ENCODE assay signal across 17 cellular contexts in the genomic region with DNA sequence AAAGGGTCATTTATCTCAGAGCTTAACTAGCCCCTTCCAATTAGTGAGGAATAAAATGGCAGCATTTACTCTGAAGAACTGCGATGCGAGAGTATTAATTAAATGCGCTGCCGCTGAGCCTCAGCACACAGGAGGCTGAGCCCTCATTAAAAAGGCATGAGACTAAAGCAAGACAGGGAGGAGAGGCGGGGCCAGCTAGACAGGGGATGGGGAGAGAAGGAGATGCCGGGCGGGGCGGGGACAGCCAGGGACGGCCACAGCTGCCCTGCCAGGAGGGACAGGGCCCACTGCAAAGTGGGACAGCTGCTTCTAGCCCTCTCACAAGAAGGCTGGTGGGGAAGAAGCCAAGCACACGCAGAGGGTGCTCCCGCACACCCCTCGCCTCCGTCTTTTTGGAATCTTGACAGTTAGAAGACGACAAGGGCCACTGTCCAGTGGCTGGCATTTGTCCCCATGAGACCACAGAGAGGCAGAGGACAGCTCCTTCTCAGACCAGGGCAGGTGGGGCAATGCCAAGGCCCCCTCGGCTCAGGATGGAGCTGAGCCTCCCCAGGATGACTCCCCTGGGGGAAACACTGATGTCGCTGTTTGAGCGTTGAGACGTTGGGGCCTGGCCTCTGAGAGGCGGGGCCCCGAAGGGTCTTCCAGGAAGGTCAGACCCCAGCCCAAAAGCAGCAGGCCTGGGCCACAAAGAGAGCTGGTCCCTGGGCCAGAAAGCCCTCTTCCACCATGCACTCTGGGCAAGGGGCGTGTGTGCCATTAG. TPM values are rescaled to one million over a fixed set of nuclear protein-coding genes. Genes with fewer than 3 reads are reported as not detected.
A peak's percentile ranks its signal among the peaks of the same experiment; 100 is the strongest.
DNase-seq lines count a peak whose midpoint lies in the region; ATAC-seq lines count a peak whose summit lies in the region.
"Had no signal": no experiment of that assay in that cellular context is flagged by ENCODE, and none has a peak within 500 bp of the region (broad histone marks: within the 10 kb centered on the region; RNA-seq: fewer than 3 reads in every experiment).

No MANE protein-coding gene starts in this region.

- no peaks in the 10 kb centered on the region for H3K9me3 Mint-ChIP-seq in activated T-cell treated with anti-CD3 and anti-CD28 coated beads, Interleukin-2, amount 50 U/mL, for 24 hours
- no peaks in the 10 kb centered on the region for H3K9me3 Mint-ChIP-seq in activated naive CD4-positive, alpha-beta T cell treated with anti-CD3 and anti-CD28 coated beads, Interleukin-2, amount 50 U/mL, for 72 hours
- H3K9me3 Mint-ChIP-seq: activated CD4-positive, alpha-beta memory T cell treated with anti-CD3 and anti-CD28 coated beads for 36 hours had no signal

- no peak overlapping the region for H3K27ac ChIP-seq in right cardiac atrium (ENCODE audit: low read length)
- H3K27ac ChIP-seq: BLaER1 treated with 17β-estradiol and CSF1 and Interleukin-3, amounts not matched to agents 10 nM and 100 nM; PC-9 had no signal

- peaks cover 2% of the 10 kb centered on the region for H3K4me1 ChIP-seq in right cardiac atrium (ENCODE audit: control insufficient read depth, insufficient read depth, low read length)

- H3K36me3 Mint-ChIP-seq in activated T-cell treated with anti-CD3 and anti-CD28 coated beads, Interleukin-2, amount 50 U/mL, for 24 hours (ENCODE audit: low read depth): no peaks in the 10 kb centered on the region
- no peaks in the 10 kb centered on the region for H3K36me3 Mint-ChIP-seq in activated naive CD4-positive, alpha-beta T cell treated with anti-CD3 and anti-CD28 coated beads, Interleukin-2, amount 50 U/mL, for 72 hours
- H3K36me3 Mint-ChIP-seq: activated CD4-positive, alpha-beta memory T cell treated with anti-CD3 and anti-CD28 coated beads for 36 hours had no signal

- DNase-seq in D341Med (ENCODE audit: low spot score) (peak; percentile 79), NCI-H524 treated with DMSO at 0.1 percent for 48 hours (lab: John Stamatoyannopoulos, UW) (peak; percentile 33), right cardiac atrium (peak; percentile 38 to 77 (median 76)), retina (peak; percentile 85)
- DNase-seq in activated T-cell treated with anti-CD3 and anti-CD28 coated beads, Interleukin-2, amount 50 U/mL, for 24 hours: no peak
- DNase-seq in activated naive CD4-positive, alpha-beta T cell treated with anti-CD3 and anti-CD28 coated beads, Interleukin-2, amount 50 U/mL, for 72 hours (ENCODE audit: low spot score in 2 of 2): no peak
- DNase-seq: activated CD4-positive, alpha-beta memory T cell treated with anti-CD3 and anti-CD28 coated beads for 36 hours; central memory CD4-positive, alpha-beta T cell; DMS53; effector memory CD4-positive, alpha-beta T cell; H9; NCI-H1694 treated with DMSO at 0.1 percent for 48 hours; NCI-H446 treated with DMSO at 0.1 percent for 48 hours; PC-9; stimulated activated CD4-positive, alpha-beta T cell treated with anti-CD3 and anti-CD28 coated beads, Interleukin-4, amount 100 ng/mL, for 1 hour had no signal

- H3K4me3 ChIP-seq in right cardiac atrium (ENCODE audit: low read length): no peak overlapping the region
- H3K4me3 ChIP-seq: BLaER1 treated with 17β-estradiol and CSF1 and Interleukin-3, amounts not matched to agents 10 nM and 100 nM; PC-9 had no signal

- no peaks in the 10 kb centered on the region for H3K4me1 Mint-ChIP-seq in activated T-cell treated with anti-CD3 and anti-CD28 coated beads, Interleukin-2, amount 50 U/mL, for 24 hours (ENCODE audit: low read depth)

- H3K27me3 ChIP-seq in right cardiac atrium (ENCODE audit: control insufficient read depth, insufficient read depth): no peaks in the 10 kb centered on the region

- H3K27ac Mint-ChIP-seq in activated T-cell treated with anti-CD3 and anti-CD28 coated beads, Interleukin-2, amount 50 U/mL, for 24 hours: no peak overlapping the region
- H3K27ac Mint-ChIP-seq in activated naive CD4-positive, alpha-beta T cell treated with anti-CD3 and anti-CD28 coated beads, Interleukin-2, amount 50 U/mL, for 72 hours: no peak overlapping the region
- H3K27ac Mint-ChIP-seq: activated CD4-positive, alpha-beta memory T cell treated with anti-CD3 and anti-CD28 coated beads for 36 hours had no signal

- H3K27me3 Mint-ChIP-seq in activated T-cell treated with anti-CD3 and anti-CD28 coated beads, Interleukin-2, amount 50 U/mL, for 24 hours: peaks cover 2% of the 10 kb centered on the region
- H3K27me3 Mint-ChIP-seq: activated CD4-positive, alpha-beta memory T cell treated with anti-CD3 and anti-CD28 coated beads for 36 hours had no signal

- ATAC-seq in right cardiac atrium (no peak), GM21717 (IDR thresholded peaks at IDR 0.05; ENCODE audit: unreplicated experiment) (no peak)
- no peak for ATAC-seq in activated naive CD4-positive, alpha-beta T cell treated with anti-CD3 and anti-CD28 coated beads, Interleukin-2, amount 50 U/mL, for 72 hours

- no peaks in the 10 kb centered on the region for H3K9me3 ChIP-seq in right cardiac atrium (ENCODE audit: control insufficient read depth, low read length)

- WGBS in right cardiac atrium: 56% methylated on average over 21 of the region's 21 CpGs

- intact Hi-C loops in right cardiac atrium (cut with DNase I): no loop called here

- H3K4me3 Mint-ChIP-seq in activated T-cell treated with anti-CD3 and anti-CD28 coated beads, Interleukin-2, amount 50 U/mL, for 24 hours: no peak overlapping the region
- H3K4me3 Mint-ChIP-seq: activated CD4-positive, alpha-beta memory T cell treated with anti-CD3 and anti-CD28 coated beads for 36 hours; H9 had no signal

RNA-seq across cellular contexts. Expression of gene ADAMTS2, which starts 26.9 kb away (rescaled TPM):
- total RNA-seq in right cardiac atrium: 10 to 100 TPM; 11.9 to 23.2 (median 18.0) TPM
- 7.0 TPM for polyA plus RNA-seq in right cardiac atrium
- not detected for total RNA-seq in activated naive CD4-positive, alpha-beta T cell treated with anti-CD3 and anti-CD28 coated beads, Interleukin-2, amount 50 U/mL, for 72 hours
- total RNA-seq: activated CD4-positive, alpha-beta memory T cell treated with anti-CD3 and anti-CD28 coated beads for 36 hours; PC-9 had no signal

Comparison
In these comparisons a context has a peak if more than half of its experiments do, and no peak if none do; other contexts are left out.
1. DNase-seq: peak in D341Med (single experiment), NCI-H524 treated with DMSO at 0.1 percent for 48 hours (single experiment), right cardiac atrium (3 of 3) and retina (single experiment); none in activated T-cell treated with anti-CD3 and anti-CD28 coated beads, Interleukin-2, amount 50 U/mL, for 24 hours (single experiment) and activated naive CD4-positive, alpha-beta T cell treated with anti-CD3 and anti-CD28 coated beads, Interleukin-2, amount 50 U/mL, for 72 hours (0 of 2).
2. RNA of gene ADAMTS2, which starts 26.9 kb away (total RNA-seq): 11.9 to 23.2 TPM in right cardiac atrium; not detected in activated naive CD4-positive, alpha-beta T cell treated with anti-CD3 and anti-CD28 coated beads, Interleukin-2, amount 50 U/mL, for 72 hours; every median in the first group is over 10 times any median in the second.